Comparison of ENCODE assay signal across 13 cellular contexts in genomic region chrX:145825896-145826295, GRCh38. TPM values are rescaled to one million over a fixed set of nuclear protein-coding genes. Genes with fewer than 3 reads are reported as not detected.
DNase-seq lines count a peak whose midpoint lies in the region; ATAC-seq and TF ChIP-seq lines count a peak whose summit lies in the region.
"Had no signal": no experiment of that assay in that cellular context is flagged by ENCODE, and none has a peak within 500 bp of the region (broad histone marks: within the 10 kb centered on the region; RNA-seq: fewer than 3 reads in every experiment).

No MANE protein-coding gene starts in this region.

- CTCF ChIA-PET in RWPE1 (lab: Yijun Ruan, JAX): interaction anchor here (0.6 to 0.9 kb wide), 4 partner anchors 15 to 917 kb away, joined by 3 read pairs; no protein-coding TSS in a partner anchor

- H3K9me3 Mint-ChIP-seq in glutamatergic neuron (ENCODE audit: unreplicated experiment): no peaks in the 10 kb centered on the region
- H3K9me3 Mint-ChIP-seq: activated CD4-positive, alpha-beta memory T cell treated with anti-CD3 and anti-CD28 coated beads for 36 hours; natural killer cell treated with Interleukin-12 subunit alpha and Interleukin-12 subunit beta and Interleukin-15 and Interleukin-18, amount 100 ng/mL, for 72 hours had no signal

- H3K4me1 ChIP-seq in RWPE2 (ENCODE audit: insufficient read depth, poor library complexity, severe bottlenecking) (no peaks in the 10 kb centered on the region), suprapubic skin (no peaks in the 10 kb centered on the region), heart left ventricle (no peaks in the 10 kb centered on the region)
- H3K4me1 ChIP-seq: upper lobe of left lung had no signal

- no peak overlapping the region for H3K4me3 Mint-ChIP-seq in glutamatergic neuron (ENCODE audit: unreplicated experiment)
- H3K4me3 Mint-ChIP-seq: activated CD4-positive, alpha-beta memory T cell treated with anti-CD3 and anti-CD28 coated beads for 36 hours; natural killer cell treated with Interleukin-12 subunit alpha and Interleukin-12 subunit beta and Interleukin-15 and Interleukin-18, amount 100 ng/mL, for 72 hours had no signal

- no peak for TF ChIP-seq EP300 in suprapubic skin (IDR thresholded peaks at IDR 0.05)

- POLR2A ChIA-PET in RWPE1 (lab: Yijun Ruan, JAX; ENCODE audit: low non-redundant PET): no interaction called here

- no peaks in the 10 kb centered on the region for H3K27me3 ChIP-seq in RWPE2 (ENCODE audit: insufficient read depth, poor library complexity, severe bottlenecking)
- no peaks in the 10 kb centered on the region for H3K27me3 ChIP-seq in suprapubic skin
- H3K27me3 ChIP-seq in heart left ventricle: peaks cover 0 to 18% (median 0%) of the 10 kb centered on the region in 9 donors

- ATAC-seq in RWPE2 (ENCODE audit: low read depth) (no peak), heart left ventricle (no peak), GM19467 (IDR thresholded peaks at IDR 0.05; ENCODE audit: unreplicated experiment) (no peak)
- ATAC-seq: natural killer cell treated with Interleukin-12 subunit alpha and Interleukin-12 subunit beta and Interleukin-15 and Interleukin-18, amount 100 ng/mL, for 72 hours had no signal

- H3K4me3 ChIP-seq in RWPE2 (ENCODE audit: severe bottlenecking) (no peak overlapping the region), suprapubic skin (no peak overlapping the region), heart left ventricle (no peak overlapping the region)
- H3K4me3 ChIP-seq: upper lobe of left lung had no signal

- no peaks in the 10 kb centered on the region for H3K4me1 Mint-ChIP-seq in glutamatergic neuron (ENCODE audit: low read depth, unreplicated experiment)

- no peak overlapping the region for H3K27ac ChIP-seq in RWPE2 (ENCODE audit: poor library complexity, severe bottlenecking)
- no peak overlapping the region for H3K27ac ChIP-seq in RWPE1
- H3K27ac ChIP-seq in suprapubic skin: no peak overlapping the region
- H3K27ac ChIP-seq in heart left ventricle: no peak overlapping the region
- H3K27ac ChIP-seq: KMS-11, upper lobe of left lung had no signal

- no peak overlapping the region for H3K27ac Mint-ChIP-seq in glutamatergic neuron (ENCODE audit: unreplicated experiment)
- H3K27ac Mint-ChIP-seq: activated CD4-positive, alpha-beta memory T cell treated with anti-CD3 and anti-CD28 coated beads for 36 hours; natural killer cell treated with Interleukin-12 subunit alpha and Interleukin-12 subunit beta and Interleukin-15 and Interleukin-18, amount 100 ng/mL, for 72 hours had no signal

- TF ChIP-seq POLR2A in suprapubic skin (IDR thresholded peaks at IDR 0.05): no peak
- no peak for TF ChIP-seq POLR2A in heart left ventricle (IDR thresholded peaks at IDR 0.05)

- intact Hi-C loops in heart left ventricle (cut with DNase I): no loop called here

- in situ Hi-C loops in GM13977 (cut with MboI; ENCODE audit: low pct_unique_long_range_greater_than_20kb, low sequenced_read_pairs, unreplicated experiment): no loop called here

- peak; percentile 3 for DNase-seq in A172 (ENCODE audit: low spot score)
- no peak for DNase-seq in GM13977 (ENCODE audit: low spot score)
- DNase-seq in RWPE2 (ENCODE audit: low spot score): no peak
- DNase-seq in glutamatergic neuron: no peak
- no peak for DNase-seq in RWPE1 (ENCODE audit: low spot score)
- DNase-seq in suprapubic skin (ENCODE audit: low spot score in 2 of 2): no peak
- DNase-seq in heart left ventricle: no peak
- DNase-seq: activated CD4-positive, alpha-beta memory T cell treated with anti-CD3 and anti-CD28 coated beads for 36 hours; SHP77; upper lobe of left lung had no signal

- H3K27me3 Mint-ChIP-seq in glutamatergic neuron (ENCODE audit: unreplicated experiment): peaks cover 2% of the 10 kb centered on the region

- peak; percentile 48 for TF ChIP-seq CTCF in GM13977 (IDR thresholded peaks at IDR 0.05; ENCODE audit: extremely low read depth, insufficient read depth, missing control alignments)
- TF ChIP-seq CTCF in RWPE2 (IDR thresholded peaks at IDR 0.05; ENCODE audit: poor library complexity, severe bottlenecking): peak; percentile 41
- peak; percentile 48 for TF ChIP-seq CTCF in glutamatergic neuron (IDR thresholded peaks at IDR 0.05; ENCODE audit: partially characterized antibody, unreplicated experiment)
- no peak for TF ChIP-seq CTCF in RWPE1 (conservative IDR thresholded peaks at IDR 0.05; ENCODE audit: low read depth)
- TF ChIP-seq CTCF in suprapubic skin (IDR thresholded peaks at IDR 0.05): no peak
- TF ChIP-seq CTCF in heart left ventricle (IDR thresholded peaks at IDR 0.05): peak in 6 of 12 donors; percentile 11 to 39 (median 28)

- H3K36me3 ChIP-seq in RWPE2 (ENCODE audit: low read depth) (no peaks in the 10 kb centered on the region), suprapubic skin (no peaks in the 10 kb centered on the region), heart left ventricle (no peaks in the 10 kb centered on the region)
- H3K36me3 ChIP-seq: upper lobe of left lung had no signal

- H3K9me3 ChIP-seq in RWPE2 (ENCODE audit: severe bottlenecking): no peaks in the 10 kb centered on the region
- no peaks in the 10 kb centered on the region for H3K9me3 ChIP-seq in suprapubic skin
- no peaks in the 10 kb centered on the region for H3K9me3 ChIP-seq in heart left ventricle
- H3K9me3 ChIP-seq: upper lobe of left lung had no signal

- no peaks in the 10 kb centered on the region for H3K36me3 Mint-ChIP-seq in glutamatergic neuron (ENCODE audit: unreplicated experiment)
- H3K36me3 Mint-ChIP-seq: activated CD4-positive, alpha-beta memory T cell treated with anti-CD3 and anti-CD28 coated beads for 36 hours; natural killer cell treated with Interleukin-12 subunit alpha and Interleukin-12 subunit beta and Interleukin-15 and Interleukin-18, amount 100 ng/mL, for 72 hours had no signal

- 11% methylated on average over 4 of the region's 4 CpGs for WGBS in suprapubic skin
- WGBS in heart left ventricle, 4 donors: 4 to 8% (median 7%) methylated on average over 4 of the region's 4 CpGs

RNA-seq across cellular contexts. Expression of gene SLITRK2, which starts 8.3 kb away (rescaled TPM):
- total RNA-seq in A172 (2014; rRNA removed; shearing (Covaris generic)): 0.02 TPM in 1 of 2 replicates, not detected in the other
- total RNA-seq in glutamatergic neuron (ENCODE audit: unreplicated experiment) (0.37 TPM), suprapubic skin (1 to 10 TPM in 3 of 4 donors, under 1 TPM in 1; 0.87 to 2.7 (median 1.9) TPM), heart left ventricle (1 to 10 TPM in 1 of 9 donors, under 1 TPM in 8; 0.05 to 1.1 (median 0.14) TPM)
- polyA plus RNA-seq in heart left ventricle: under 1 TPM; 0.07 to 0.15 TPM
- total RNA-seq: activated CD4-positive, alpha-beta memory T cell treated with anti-CD3 and anti-CD28 coated beads for 36 hours; natural killer cell treated with Interleukin-12 subunit alpha and Interleukin-12 subunit beta and Interleukin-15 and Interleukin-18, amount 100 ng/mL, for 72 hours had no signal

Comparison
In these comparisons a context has a peak if more than half of its experiments do, and no peak if none do; other contexts are left out.
1. CTCF ChIP-seq: peak in GM13977 (single experiment), RWPE2 (single experiment) and glutamatergic neuron (single experiment); none in RWPE1 (single experiment) and suprapubic skin (0 of 2).